ENCODE assay signal across 2 cellular contexts in the genomic region with DNA sequence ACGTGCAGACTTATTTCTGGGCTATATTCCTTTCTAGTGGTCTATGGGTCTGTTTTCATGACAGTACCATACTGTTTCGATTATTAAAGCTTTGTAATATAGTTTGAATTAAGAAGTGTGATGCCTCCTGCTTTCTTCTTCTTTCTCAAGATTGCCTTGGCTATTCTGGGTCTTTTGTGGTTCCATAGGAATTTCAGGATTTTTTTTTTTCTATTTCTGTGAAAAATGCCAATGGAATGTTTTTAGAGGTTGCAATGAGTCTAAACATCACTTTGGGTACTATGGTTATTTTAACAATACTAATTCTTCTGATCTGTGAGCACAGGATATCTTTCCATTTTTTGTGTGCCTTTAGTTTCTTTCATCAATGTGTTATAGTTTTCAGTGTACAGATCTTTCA.
TF ChIP-seq lines count a peak whose summit lies in the region.

No MANE protein-coding gene starts in this region.

TF ChIP-seq in IMR-90, 13 proteins besides CTCF, POLR2A, EP300 and RAD21 (continued from another document):
- TF ChIP-seq, protein P1, sequence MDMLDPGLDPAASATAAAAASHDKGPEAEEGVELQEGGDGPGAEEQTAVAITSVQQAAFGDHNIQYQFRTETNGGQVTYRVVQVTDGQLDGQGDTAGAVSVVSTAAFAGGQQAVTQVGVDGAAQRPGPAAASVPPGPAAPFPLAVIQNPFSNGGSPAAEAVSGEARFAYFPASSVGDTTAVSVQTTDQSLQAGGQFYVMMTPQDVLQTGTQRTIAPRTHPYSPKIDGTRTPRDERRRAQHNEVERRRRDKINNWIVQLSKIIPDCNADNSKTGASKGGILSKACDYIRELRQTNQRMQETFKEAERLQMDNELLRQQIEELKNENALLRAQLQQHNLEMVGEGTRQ (IDR thresholded peaks at IDR 0.05; ENCODE audit: low read depth, low read length), result no peak
- TF ChIP-seq ELK1 (IDR thresholded peaks at IDR 0.05; ENCODE audit: borderline replicate concordance, low read depth, low read length), result no peak
- TF ChIP-seq FOS (IDR thresholded peaks at IDR 0.05; ENCODE audit: low read depth, low read length), result no peak
- no peak for TF ChIP-seq MAZ (IDR thresholded peaks at IDR 0.05; ENCODE audit: borderline replicate concordance, low read depth, low read length)
- TF ChIP-seq MXI1 (IDR thresholded peaks at IDR 0.05; ENCODE audit: borderline replicate concordance, low read depth, low read length), result no peak
- no peak for TF ChIP-seq SMC3 (IDR thresholded peaks at IDR 0.05; ENCODE audit: low read depth, low read length)
- TF ChIP-seq NFE2L2 (IDR thresholded peaks at IDR 0.05; ENCODE audit: low read depth, low read length), result no peak
- TF ChIP-seq CEBPB (IDR thresholded peaks at IDR 0.05; ENCODE audit: low read depth, low read length), result no peak
- no peak for TF ChIP-seq RFX5 (IDR thresholded peaks at IDR 0.05; ENCODE audit: low read depth, low read length)
- TF ChIP-seq CHD1 (IDR thresholded peaks at IDR 0.05; ENCODE audit: low read depth, low read length), result no peak
- no peak for TF ChIP-seq BHLHE40 (IDR thresholded peaks at IDR 0.05; ENCODE audit: low read depth, low read length)

TF ChIP-seq in H1, 55 proteins besides CTCF, POLR2A, EP300 and RAD21 (continued from another document):
- no peak for TF ChIP-seq FOSL1 (IDR thresholded peaks at IDR 0.05; ENCODE audit: insufficient read depth, low read depth, low read length)
- no peak for TF ChIP-seq TEAD4 (IDR thresholded peaks at IDR 0.05; ENCODE audit: low read depth, low read length)
- no peak for TF ChIP-seq TAF7 (optimal IDR thresholded peaks at IDR 0.05; ENCODE audit: borderline replicate concordance, low read depth, low read length)
- TF ChIP-seq BRCA1 (IDR thresholded peaks at IDR 0.05; ENCODE audit: low read depth, low read length), result no peak
- TF ChIP-seq CREB1 (IDR thresholded peaks at IDR 0.05), result no peak
- TF ChIP-seq JUN (IDR thresholded peaks at IDR 0.05; ENCODE audit: low read depth, low read length), result no peak
TF ChIP-seq in H1: peak in this region for 0.
